40 cellular contexts compared by ENCODE assay signal in genomic region chr5:152938630-152939029, GRCh38.
"Had no signal": no experiment of that assay in that cellular context is flagged by ENCODE, and none has a peak within 500 bp of the region (broad histone marks: within the 10 kb centered on the region; RNA-seq: fewer than 3 reads in every experiment).

No MANE protein-coding gene starts in this region.

- H3K36me3 ChIP-seq: adrenal gland, ascending aorta, brain microvascular endothelial cell, breast epithelium, cardiac muscle cell had no signal

- H3K4me1 Mint-ChIP-seq: activated naive CD4-positive, alpha-beta T cell treated with anti-CD3 and anti-CD28 coated beads, Interleukin-2, amount 10 ng/mL, durations not matched to agents 7 days and 5 days; activated naive CD4-positive, alpha-beta T cell treated with anti-CD3 and anti-CD28 coated beads, Interleukin-2, amount 50 U/mL, for 24 hours; activated naive CD8-positive, alpha-beta T cell treated with anti-CD3 and anti-CD28 coated beads for 36 hours; activated naive CD8-positive, alpha-beta T cell treated with anti-CD3 and anti-CD28 coated beads, Interleukin-2, amount 10 ng/mL, durations not matched to agents 7 days and 5 days; activated naive CD8-positive, alpha-beta T cell treated with anti-CD3 and anti-CD28 coated beads, Interleukin-2, amount 50 U/mL, for 24 hours; activated T-helper 17 cell treated with anti-CD3 and anti-CD28 coated beads, Interleukin-2, amount 50 U/mL, for 72 hours; brain; central memory CD8-positive, alpha-beta T cell had no signal

- H3K36me3 Mint-ChIP-seq: activated naive CD4-positive, alpha-beta T cell treated with anti-CD3 and anti-CD28 coated beads, Interleukin-2, amount 10 ng/mL, durations not matched to agents 7 days and 5 days; activated naive CD4-positive, alpha-beta T cell treated with anti-CD3 and anti-CD28 coated beads, Interleukin-2, amount 50 U/mL, for 24 hours; activated naive CD8-positive, alpha-beta T cell; activated naive CD8-positive, alpha-beta T cell treated with anti-CD3 and anti-CD28 coated beads for 36 hours; activated naive CD8-positive, alpha-beta T cell treated with anti-CD3 and anti-CD28 coated beads, Interleukin-2, amount 10 ng/mL, durations not matched to agents 7 days and 5 days; brain had no signal

- DNase-seq: activated effector memory CD4-positive, alpha-beta T cell treated with anti-CD3 and anti-CD28 coated beads, Interleukin-2, amount 50 U/mL, for 16 hours; activated effector memory CD4-positive, alpha-beta T cell treated with Interleukin-2 at 50 U/mL for 16 hours; activated gamma-delta T cell; activated gamma-delta T cell treated with Interleukin-2 at 50 U/mL for 16 hours; activated naive CD4-positive, alpha-beta T cell; activated naive CD4-positive, alpha-beta T cell treated with anti-CD3 and anti-CD28 coated beads for 36 hours; activated naive CD4-positive, alpha-beta T cell treated with anti-CD3 and anti-CD28 coated beads, Interleukin-2, amount 10 ng/mL, durations not matched to agents 7 days and 5 days; activated naive CD4-positive, alpha-beta T cell treated with anti-CD3 and anti-CD28 coated beads, Interleukin-2, amount 50 U/mL, for 16 hours; activated naive CD4-positive, alpha-beta T cell treated with Interleukin-2 at 50 U/mL for 16 hours; activated naive CD8-positive, alpha-beta T cell treated with anti-CD3 and anti-CD28 coated beads for 36 hours; activated naive CD8-positive, alpha-beta T cell treated with anti-CD3 and anti-CD28 coated beads, Interleukin-2, amount 10 ng/mL, durations not matched to agents 7 days and 5 days; activated naive CD8-positive, alpha-beta T cell treated with anti-CD3 and anti-CD28 coated beads, Interleukin-2, amount 50 U/mL, for 24 hours; activated T-cell treated with anti-CD3 and anti-CD28 coated beads, Interleukin-2, amount 50 U/mL, for 1 hour; activated T-cell treated with anti-CD3 and anti-CD28 coated beads, Interleukin-2, amount 50 U/mL, for 24 hours; activated T-cell treated with anti-CD3 and anti-CD28 coated beads, Interleukin-2, amount 50 U/mL, for 4 hours; activated T-cell treated with anti-CD3 and anti-CD28 coated beads, Interleukin-2, amount 50 U/mL, for 48 hours; activated T-cell treated with anti-CD3 and anti-CD28 coated beads, Interleukin-2, amount 50 U/mL, for 72 hours; adrenal gland; amniotic stem cell; amygdala; anterior cingulate cortex; aorta; body of pancreas; brain microvascular endothelial cell; caudate nucleus; central memory CD4-positive, alpha-beta T cell; cerebellar nuclear complex had no signal

- H3K9me3 ChIP-seq: ascending aorta, body of pancreas had no signal

- H3K27ac ChIP-seq: adrenal gland, ascending aorta, body of pancreas, brain microvascular endothelial cell, breast epithelium, cardiac muscle cell had no signal

- H3K4me3 Mint-ChIP-seq: activated naive CD4-positive, alpha-beta T cell treated with anti-CD3 and anti-CD28 coated beads for 36 hours; activated naive CD4-positive, alpha-beta T cell treated with anti-CD3 and anti-CD28 coated beads, Interleukin-2, amount 10 ng/mL, durations not matched to agents 7 days and 5 days; activated naive CD4-positive, alpha-beta T cell treated with anti-CD3 and anti-CD28 coated beads, Interleukin-2, amount 50 U/mL, for 24 hours; activated naive CD8-positive, alpha-beta T cell; activated naive CD8-positive, alpha-beta T cell treated with anti-CD3 and anti-CD28 coated beads for 36 hours; activated naive CD8-positive, alpha-beta T cell treated with anti-CD3 and anti-CD28 coated beads, Interleukin-2, amount 10 ng/mL, durations not matched to agents 7 days and 5 days; activated naive CD8-positive, alpha-beta T cell treated with anti-CD3 and anti-CD28 coated beads, Interleukin-2, amount 50 U/mL, for 24 hours; activated T-cell treated with anti-CD3 and anti-CD28 coated beads, Interleukin-2, amount 50 U/mL, for 24 hours; activated T-cell treated with anti-CD3 and anti-CD28 coated beads, Interleukin-2, amount 50 U/mL, for 4 hours; activated T-cell treated with anti-CD3 and anti-CD28 coated beads, Interleukin-2, amount 50 U/mL, for 72 hours; activated T-helper 1 cell treated with anti-CD3 and anti-CD28 coated beads, Interleukin-12 subunit alpha, Interleukin-12 subunit beta, Interleukin-2, Interleukin-4 antibody, amounts not matched to agents 30 ng/mL and 10 ng/mL and 1 ng/mL, durations not matched to agents 14 hours and 24 hours and 36 hours; activated T-helper 17 cell treated with anti-CD3 and anti-CD28 coated beads, Interleukin-2, amount 50 U/mL, for 72 hours; brain; central memory CD8-positive, alpha-beta T cell had no signal

- H3K4me1 ChIP-seq: adrenal gland, ascending aorta, body of pancreas, breast epithelium had no signal

- FAIRE-seq: astrocyte, bronchial epithelial cell had no signal

- H3K27me3 ChIP-seq: adrenal gland, ascending aorta, body of pancreas, brain microvascular endothelial cell, breast epithelium, cardiac muscle cell had no signal

- H3K27me3 Mint-ChIP-seq: activated naive CD4-positive, alpha-beta T cell treated with anti-CD3 and anti-CD28 coated beads, Interleukin-2, amount 10 ng/mL, durations not matched to agents 7 days and 5 days; activated naive CD4-positive, alpha-beta T cell treated with anti-CD3 and anti-CD28 coated beads, Interleukin-2, amount 50 U/mL, for 24 hours; activated naive CD8-positive, alpha-beta T cell; activated naive CD8-positive, alpha-beta T cell treated with anti-CD3 and anti-CD28 coated beads for 36 hours; activated naive CD8-positive, alpha-beta T cell treated with anti-CD3 and anti-CD28 coated beads, Interleukin-2, amount 10 ng/mL, durations not matched to agents 7 days and 5 days; activated naive CD8-positive, alpha-beta T cell treated with anti-CD3 and anti-CD28 coated beads, Interleukin-2, amount 50 U/mL, for 24 hours; activated T-cell treated with anti-CD3 and anti-CD28 coated beads, Interleukin-2, amount 50 U/mL, for 24 hours; activated T-helper 17 cell treated with anti-CD3 and anti-CD28 coated beads, Interleukin-2, amount 50 U/mL, for 72 hours; brain; central memory CD8-positive, alpha-beta T cell had no signal

- ATAC-seq: activated naive CD4-positive, alpha-beta T cell treated with anti-CD3 and anti-CD28 coated beads, Interleukin-2, amount 50 U/mL, for 72 hours; activated naive CD8-positive, alpha-beta T cell treated with anti-CD3 and anti-CD28 coated beads, Interleukin-2, amount 50 U/mL, for 24 hours; activated T-cell treated with anti-CD3 and anti-CD28 coated beads, Interleukin-2, amount 50 U/mL, for 4 hours; activated T-cell treated with anti-CD3 and anti-CD28 coated beads, Interleukin-2, amount 50 U/mL, for 72 hours; activated T-helper 17 cell treated with anti-CD3 and anti-CD28 coated beads, Interleukin-2, amount 50 U/mL, for 72 hours; body of pancreas had no signal

- H3K4me3 ChIP-seq: adrenal gland, ascending aorta, body of pancreas, breast epithelium, cardiac muscle cell had no signal

- H3K27ac Mint-ChIP-seq: activated naive CD4-positive, alpha-beta T cell treated with anti-CD3 and anti-CD28 coated beads for 36 hours; activated naive CD4-positive, alpha-beta T cell treated with anti-CD3 and anti-CD28 coated beads, Interleukin-2, amount 10 ng/mL, durations not matched to agents 7 days and 5 days; activated naive CD4-positive, alpha-beta T cell treated with anti-CD3 and anti-CD28 coated beads, Interleukin-2, amount 50 U/mL, for 24 hours; activated naive CD4-positive, alpha-beta T cell treated with anti-CD3 and anti-CD28 coated beads, Interleukin-2, amount 50 U/mL, for 72 hours; activated naive CD8-positive, alpha-beta T cell; activated naive CD8-positive, alpha-beta T cell treated with anti-CD3 and anti-CD28 coated beads for 36 hours; activated naive CD8-positive, alpha-beta T cell treated with anti-CD3 and anti-CD28 coated beads, Interleukin-2, amount 10 ng/mL, durations not matched to agents 7 days and 5 days; activated naive CD8-positive, alpha-beta T cell treated with anti-CD3 and anti-CD28 coated beads, Interleukin-2, amount 50 U/mL, for 24 hours; activated T-cell treated with anti-CD3 and anti-CD28 coated beads, Interleukin-2, amount 50 U/mL, for 24 hours; activated T-cell treated with anti-CD3 and anti-CD28 coated beads, Interleukin-2, amount 50 U/mL, for 72 hours; activated T-helper 1 cell treated with anti-CD3 and anti-CD28 coated beads, Interleukin-12 subunit alpha, Interleukin-12 subunit beta, Interleukin-2, Interleukin-4 antibody, amounts not matched to agents 30 ng/mL and 10 ng/mL and 1 ng/mL, durations not matched to agents 14 hours and 24 hours and 36 hours; activated T-helper 17 cell treated with anti-CD3 and anti-CD28 coated beads, Interleukin-2, amount 50 U/mL, for 72 hours; activated T-helper 2 cell treated with anti-CD3 and anti-CD28 coated beads, Interferon-gamma antibody, Interleukin-2, Interleukin-4, amounts not matched to agents 10 μg/mL and 5 μg/mL and 100 μg/mL, durations not matched to agents 14 hours and 24 hours and 36 hours; brain had no signal
